1 cellular context compared by ENCODE assay signal in genomic region chr15:79380755-79381499, GRCh38.
TF ChIP-seq lines count a peak whose summit lies in the region.

No MANE protein-coding gene starts in this region.

TF ChIP-seq in Ishikawa, 13 proteins besides CTCF, POLR2A, EP300 and RAD21 (continued from another document):
- no peak for TF ChIP-seq USF1 (IDR thresholded peaks at IDR 0.05)
- no peak for TF ChIP-seq NFIC (IDR thresholded peaks at IDR 0.05)
- no peak for TF ChIP-seq TAF1 (IDR thresholded peaks at IDR 0.05; ENCODE audit: low read depth)
TF ChIP-seq in Ishikawa: peak in this region for 0.
